ENCODE assay signal across 1 cellular context in genomic region chr20:45347936-45348809, GRCh38.
TF ChIP-seq lines count a peak whose summit lies in the region.

Gene SDC4 (minus strand): TSS chr20:45348424. CDS start chr20:45348384, 40 bp downstream.

TF ChIP-seq in HepG2, 621 proteins besides CTCF, POLR2A, EP300 and RAD21 (continued from another document and continues in another):
- peak; percentile 44 for TF ChIP-seq PAXIP1 (CRISPR knock-in tag; conservative IDR thresholded peaks at IDR 0.05)
- no peak; the same call in 1 of the 2 replicates for TF ChIP-seq SNAI1 (CRISPR knock-in tag; IDR thresholded peaks at IDR 0.05; ENCODE audit: borderline replicate concordance)
- 0 out of 2 replicates have a peak, but pooled peaks have one; percentile 70 for TF ChIP-seq MEIS1 (CRISPR knock-in tag; IDR thresholded peaks at IDR 0.05; ENCODE audit: borderline replicate concordance)
- TF ChIP-seq ZC3H13 (CRISPR knock-in tag; IDR thresholded peaks at IDR 0.05) = 0 out of 2 replicates have a peak, but pooled peaks have one; percentile 48
- TF ChIP-seq ZBTB3 (CRISPR knock-in tag; IDR thresholded peaks at IDR 0.05; ENCODE audit: borderline replicate concordance, low read depth) = no peak
- TF ChIP-seq ZHX1 (CRISPR knock-in tag; IDR thresholded peaks at IDR 0.05; ENCODE audit: low read depth) = 0 out of 2 replicates have a peak, but pooled peaks have one; percentile 72
- TF ChIP-seq SRY (CRISPR knock-in tag; IDR thresholded peaks at IDR 0.05) = peak; percentile 93
- peak; percentile 81 for TF ChIP-seq YY1 (IDR thresholded peaks at IDR 0.05; ENCODE audit: insufficient read depth, insufficient replicate concordance, low read depth, low read length)
- TF ChIP-seq ZFX (CRISPR knock-in tag; IDR thresholded peaks at IDR 0.05; ENCODE audit: low read depth) = peak; percentile 72
- no peak for TF ChIP-seq ZBTB42 (CRISPR knock-in tag; IDR thresholded peaks at IDR 0.05)
- no peak for TF ChIP-seq ZNF136 (CRISPR knock-in tag; IDR thresholded peaks at IDR 0.05; ENCODE audit: low read depth)
- TF ChIP-seq CENPBD1 (CRISPR knock-in tag; IDR thresholded peaks at IDR 0.05; ENCODE audit: borderline replicate concordance, low read depth) = no peak
- no peak; the same call in 1 of the 2 replicates for TF ChIP-seq BHLHE40 (IDR thresholded peaks at IDR 0.05; ENCODE audit: low read length)
- no peak for TF ChIP-seq AHDC1 (CRISPR knock-in tag; IDR thresholded peaks at IDR 0.05; ENCODE audit: borderline replicate concordance)
- TF ChIP-seq TCF7L2 (IDR thresholded peaks at IDR 0.05; ENCODE audit: low read depth, low read length) = no peak
- peak; percentile 80; the same call in 1 of the 2 replicates for TF ChIP-seq ZNF768 (CRISPR knock-in tag; IDR thresholded peaks at IDR 0.05)
- TF ChIP-seq FOXK1 (CRISPR knock-in tag; IDR thresholded peaks at IDR 0.05; ENCODE audit: borderline replicate concordance, low read depth) = peak; percentile 26; the same call in 1 of the 2 replicates
- TF ChIP-seq ZNF7 (CRISPR knock-in tag; IDR thresholded peaks at IDR 0.05) = no peak
- peak; percentile 77; the same call in 1 of the 2 replicates for TF ChIP-seq ZNF776 (CRISPR knock-in tag; IDR thresholded peaks at IDR 0.05)
- TF ChIP-seq ZNF800 (CRISPR knock-in tag; IDR thresholded peaks at IDR 0.05) = peak; percentile 86; the same call in 1 of the 2 replicates
- TF ChIP-seq ZNF703 (CRISPR knock-in tag; IDR thresholded peaks at IDR 0.05; ENCODE audit: borderline replicate concordance) = 0 out of 2 replicates have a peak, but pooled peaks have one; percentile 44
- TF ChIP-seq ZNF563 (CRISPR knock-in tag; IDR thresholded peaks at IDR 0.05) = peak; percentile 79
- no peak for TF ChIP-seq ZSCAN30 (CRISPR knock-in tag; IDR thresholded peaks at IDR 0.05)
- no peak for TF ChIP-seq ZMYM2 (CRISPR knock-in tag; IDR thresholded peaks at IDR 0.05)
- TF ChIP-seq NFIB (CRISPR knock-in tag; IDR thresholded peaks at IDR 0.05; ENCODE audit: borderline replicate concordance) = no peak
- peak; percentile 86; the same call in 1 of the 2 replicates for TF ChIP-seq NCOA1 (CRISPR knock-in tag; IDR thresholded peaks at IDR 0.05)
- peak; percentile 81 for TF ChIP-seq ZBTB25 (CRISPR knock-in tag; IDR thresholded peaks at IDR 0.05)
- peak; percentile 61; the same call in 1 of the 2 replicates for TF ChIP-seq MTERF4 (CRISPR knock-in tag; IDR thresholded peaks at IDR 0.05)
- TF ChIP-seq ZNF335 (CRISPR knock-in tag; IDR thresholded peaks at IDR 0.05) = peak; percentile 13; the same call in 1 of the 2 replicates
- TF ChIP-seq RNF219 (CRISPR knock-in tag; IDR thresholded peaks at IDR 0.05) = 0 out of 2 replicates have a peak, but pooled peaks have one; percentile 2
- no peak for TF ChIP-seq ZMAT5 (CRISPR knock-in tag; IDR thresholded peaks at IDR 0.05; ENCODE audit: borderline replicate concordance, low read depth)
- TF ChIP-seq ZFP62 (CRISPR knock-in tag; IDR thresholded peaks at IDR 0.05) = no peak
- peak; percentile 90; the same call in 1 of the 2 replicates for TF ChIP-seq TIGD3 (CRISPR knock-in tag; IDR thresholded peaks at IDR 0.05; ENCODE audit: borderline replicate concordance)
- peak; percentile 76 for TF ChIP-seq MEF2D (CRISPR knock-in tag; IDR thresholded peaks at IDR 0.05)
